8 cellular contexts compared by ENCODE assay signal in the genomic region with DNA sequence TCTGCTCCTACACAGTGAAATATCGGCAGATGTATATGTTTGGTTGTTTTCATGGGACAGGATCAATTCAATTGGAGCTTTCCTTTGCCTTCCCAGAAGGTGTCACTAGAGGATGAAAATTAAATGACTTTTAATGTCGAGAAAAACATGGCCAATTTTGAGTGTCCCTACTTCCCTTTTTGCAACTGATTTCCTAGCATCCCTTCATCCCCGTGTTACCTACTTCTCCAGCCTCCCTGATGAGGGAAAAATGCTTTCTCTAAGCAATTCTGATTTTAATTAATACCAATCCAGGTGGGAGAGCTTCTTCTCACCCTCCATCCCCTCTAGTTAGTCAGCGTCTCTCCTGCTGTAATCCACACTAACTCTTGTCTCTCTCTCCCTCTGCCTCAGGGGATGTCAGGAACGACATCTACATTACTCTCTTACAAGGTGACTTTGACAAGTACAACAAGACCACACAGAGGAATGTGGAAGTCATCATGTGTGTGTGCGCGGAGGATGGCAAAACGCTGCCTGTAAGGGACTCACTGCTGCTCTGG.
DNase-seq lines count a peak whose midpoint lies in the region; ATAC-seq and TF ChIP-seq lines count a peak whose summit lies in the region.

No MANE protein-coding gene starts in this region.

- TF ChIP-seq EP300 in ovary (IDR thresholded peaks at IDR 0.05) = no peak

- H3K9me3 ChIP-seq in tibial artery (no peaks in the 10 kb centered on the region), ovary (no peaks in the 10 kb centered on the region)
- no peaks in the 10 kb centered on the region for H3K9me3 ChIP-seq in CD8-positive, alpha-beta memory T cell (ENCODE audit: low read length)

- ATAC-seq in naive B cell (ENCODE audit: low read depth in 2 of 2) = no peak

- H3K27ac Mint-ChIP-seq in naive B cell = peak overlapping the region in 5 of 6 donors; percentile 10 to 83 (median 17)
- peak overlapping the region in 2 of 8 donors; percentile 11 to 51 for H3K27ac Mint-ChIP-seq in CD8-positive, alpha-beta memory T cell

- H3K9me3 Mint-ChIP-seq in naive B cell = no peaks in the 10 kb centered on the region
- H3K9me3 Mint-ChIP-seq in CD8-positive, alpha-beta memory T cell = no peaks in the 10 kb centered on the region

- no peak overlapping the region for H3K4me3 Mint-ChIP-seq in naive B cell
- H3K4me3 Mint-ChIP-seq in CD8-positive, alpha-beta memory T cell = no peak overlapping the region

- H3K4me3 ChIP-seq in tibial artery = no peak overlapping the region
- no peak overlapping the region for H3K4me3 ChIP-seq in ovary
- no peak overlapping the region for H3K4me3 ChIP-seq in CD8-positive, alpha-beta memory T cell (ENCODE audit: low read length)

- WGBS in ovary, 3 donors = 51 to 54% (median 52%) methylated on average over 8 of the region's 8 CpGs

- no peaks in the 10 kb centered on the region for H3K27me3 Mint-ChIP-seq in naive B cell
- H3K27me3 Mint-ChIP-seq in CD8-positive, alpha-beta memory T cell = no peaks in the 10 kb centered on the region

- no peak for TF ChIP-seq POLR2A in ovary (IDR thresholded peaks at IDR 0.05)

- H3K36me3 ChIP-seq in tibial artery (no peaks in the 10 kb centered on the region), ovary (no peaks in the 10 kb centered on the region)
- peaks cover 78% of the 10 kb centered on the region for H3K36me3 ChIP-seq in CD8-positive, alpha-beta memory T cell (ENCODE audit: insufficient read depth, low read length)

- CTCF ChIA-PET in CD8-positive, alpha-beta memory T cell (lab: Charles Lee) = interaction anchor here (1.2 kb wide), 1 partner anchor 64 kb away, joined by 3 read pairs; no protein-coding TSS in a partner anchor

- peaks cover 0 to 7% (median 4%) of the 10 kb centered on the region in 3 donors for H3K4me1 Mint-ChIP-seq in naive B cell
- H3K4me1 Mint-ChIP-seq in CD8-positive, alpha-beta memory T cell = no peaks in the 10 kb centered on the region

- H3K27me3 ChIP-seq in tibial artery (no peaks in the 10 kb centered on the region), ovary (no peaks in the 10 kb centered on the region)
- no peaks in the 10 kb centered on the region for H3K27me3 ChIP-seq in CD8-positive, alpha-beta memory T cell (ENCODE audit: insufficient read depth, low read length, poor library complexity, severe bottlenecking)

- intact Hi-C loops in tibial artery (cut with DNase I; ENCODE audit: low total_unique reads) (no loop called here), ovary (cut with DNase I) (loop anchor here in 3 of 4 donors (1.0 to 5.0 kb wide), 2 partner anchors 278 to 280 kb away; partner anchors contain the start of gene INSYN2B (in 3 of the 3))

- POLR2A ChIA-PET in CD8-positive, alpha-beta memory T cell (lab: Charles Lee) = no interaction called here

- peaks cover 33 to 49% of the 10 kb centered on the region in 2 donors for H3K36me3 Mint-ChIP-seq in naive B cell
- peaks cover 10 to 94% (median 41%) of the 10 kb centered on the region in 3 donors for H3K36me3 Mint-ChIP-seq in CD8-positive, alpha-beta memory T cell

- peak; percentile 64 for DNase-seq in GM03348 (ENCODE audit: low spot score)
- DNase-seq in M059J (ENCODE audit: low read depth) = peak; percentile 67
- peak; percentile 11 for DNase-seq in cerebellar cortex (ENCODE audit: low spot score)
- no peak for DNase-seq in naive B cell
- no peak for DNase-seq in tibial artery
- no peak for DNase-seq in ovary
- no peak for DNase-seq in stimulated activated naive CD4-positive, alpha-beta T cell treated with Interleukin-2 at 50 U/mL for 16 hours (lab: John Stamatoyannopoulos, UW)
- no peak for DNase-seq in CD8-positive, alpha-beta memory T cell

- TF ChIP-seq CTCF in tibial artery (IDR thresholded peaks at IDR 0.05) (no peak), ovary (IDR thresholded peaks at IDR 0.05) (peak in 1 of 3 donors; percentile 52)

- H3K27ac ChIP-seq in tibial artery = no peak overlapping the region
- no peak overlapping the region for H3K27ac ChIP-seq in ovary
- no peak overlapping the region for H3K27ac ChIP-seq in CD8-positive, alpha-beta memory T cell (ENCODE audit: low read depth, low read length)

- H3K4me1 ChIP-seq in tibial artery (no peaks in the 10 kb centered on the region), ovary (ENCODE audit: insufficient read depth) (no peaks in the 10 kb centered on the region)
- H3K4me1 ChIP-seq in CD8-positive, alpha-beta memory T cell (ENCODE audit: insufficient read depth, low read length) = no peaks in the 10 kb centered on the region

Comparison
In these comparisons a context has a peak if more than half of its experiments do, and no peak if none do; other contexts are left out.
1. DNase-seq: peak in GM03348 (single experiment), M059J (single experiment) and cerebellar cortex (single experiment); none in naive B cell (single experiment), tibial artery (0 of 2), ovary (0 of 5), stimulated activated naive CD4-positive, alpha-beta T cell treated with Interleukin-2 at 50 U/mL for 16 hours (single experiment) and CD8-positive, alpha-beta memory T cell (0 of 5).